ENCODE assay signal across 8 cellular contexts in genomic region chr9:128072144-128073021, GRCh38. TPM values are rescaled to one million over a fixed set of nuclear protein-coding genes. Genes with fewer than 3 reads are reported as not detected.
DNase-seq lines count a peak whose midpoint lies in the region; ATAC-seq and TF ChIP-seq lines count a peak whose summit lies in the region.

No MANE protein-coding gene starts in this region.

- peaks cover 41% of the 10 kb centered on the region for H3K4me1 ChIP-seq in CD8-positive, alpha-beta T cell (ENCODE audit: insufficient read depth, low read length)
- H3K4me1 ChIP-seq in body of pancreas (peaks cover 52% of the 10 kb centered on the region), iPS-20b (ENCODE audit: insufficient read depth, low read length) (peaks cover 17% of the 10 kb centered on the region)

- H3K9me3 ChIP-seq in CD8-positive, alpha-beta T cell (ENCODE audit: low read length), result no peaks in the 10 kb centered on the region
- no peaks in the 10 kb centered on the region for H3K9me3 ChIP-seq in body of pancreas
- no peaks in the 10 kb centered on the region for H3K9me3 ChIP-seq in iPS-20b (ENCODE audit: insufficient read depth, low read depth, low read length)

- no peak for ATAC-seq in CD8-positive, alpha-beta T cell
- no peak for ATAC-seq in body of pancreas

- CTCF ChIA-PET in CD8-positive, alpha-beta T cell (lab: Charles Lee), result interaction anchor here (0.6 to 9.0 kb wide), 13 partner anchors 11 to 123 kb away, joined by 3 to 44 read pairs (median 3); no protein-coding TSS in a partner anchor

- H3K4me3 ChIP-seq in CD8-positive, alpha-beta T cell (ENCODE audit: low read depth, low read length), result peak overlapping the region; percentile 55
- H3K4me3 ChIP-seq in LNCaP clone FGC (ENCODE audit: low read depth, low read length) (peak overlapping the region; percentile 33), body of pancreas (no peak overlapping the region), iPS-20b (ENCODE audit: low read length) (no peak overlapping the region)

- WGBS in body of pancreas, 2 donors, result 21 to 22% methylated on average over 5 of the region's 5 CpGs

- no peak for TF ChIP-seq POLR2A in body of pancreas (IDR thresholded peaks at IDR 0.05)

- peak overlapping the region; percentile 83 for H3K4me3 Mint-ChIP-seq in CD8-positive, alpha-beta T cell

- POLR2A ChIA-PET in CD8-positive, alpha-beta T cell (lab: Charles Lee), result interaction anchor here (0.6 to 2.0 kb wide), 12 partner anchors 9 to 821 kb away, joined by 3 to 7 read pairs (median 3); partner anchors contain the start of genes DPM2 and SH2D3C

- peak in 6 of 7 experiments; percentile 37 to 67 (median 56) for DNase-seq in CD8-positive, alpha-beta T cell
- peak; percentile 97 for DNase-seq in LNCaP clone FGC (ENCODE audit: low read depth)
- peak; percentile 31 to 62 (median 44) for DNase-seq in T-helper 1 cell
- DNase-seq in body of pancreas, result peak; percentile 64 to 81 (median 70)
- peak; percentile 56 for DNase-seq in smooth muscle cell of the brain vasculature (ENCODE audit: low read depth, low spot score)
- DNase-seq in NCI-H187 treated with DMSO at 0.1 percent for 48 hours (lab: John Stamatoyannopoulos, UW), result no peak
- DNase-seq in GOT3 (lab: John Stamatoyannopoulos, UW), result no peak

- no peaks in the 10 kb centered on the region for H3K27me3 ChIP-seq in CD8-positive, alpha-beta T cell (ENCODE audit: insufficient read depth, low read length)
- no peaks in the 10 kb centered on the region for H3K27me3 ChIP-seq in body of pancreas
- H3K27me3 ChIP-seq in iPS-20b (ENCODE audit: insufficient read depth, low read length), result no peaks in the 10 kb centered on the region

- peak overlapping the region; percentile 95 for H3K27ac Mint-ChIP-seq in CD8-positive, alpha-beta T cell

- no peak for TF ChIP-seq CTCF in CD8-positive, alpha-beta T cell (IDR thresholded peaks at IDR 0.05)
- TF ChIP-seq CTCF in LNCaP clone FGC (IDR thresholded peaks at IDR 0.05; ENCODE audit: control insufficient read depth, extremely low read depth, insufficient read depth) (no peak), body of pancreas (IDR thresholded peaks at IDR 0.05) (no peak)

- peak overlapping the region; percentile 50 for H3K27ac ChIP-seq in CD8-positive, alpha-beta T cell (ENCODE audit: low read depth, low read length)
- H3K27ac ChIP-seq in body of pancreas (peak overlapping the region; percentile 44 to 75 (median 56)), iPS-20b (ENCODE audit: low read length) (no peak overlapping the region)

- no peaks in the 10 kb centered on the region for H3K36me3 ChIP-seq in CD8-positive, alpha-beta T cell (ENCODE audit: insufficient read depth, low read length)
- H3K36me3 ChIP-seq in body of pancreas (replicated peaks in 1 of 2; ENCODE audit: insufficient read depth in 1 of 2, low read depth in 2 of 2) (no peaks in the 10 kb centered on the region), iPS-20b (ENCODE audit: insufficient read depth, low read depth, low read length) (no peaks in the 10 kb centered on the region)

- peaks cover 49% of the 10 kb centered on the region for H3K4me1 Mint-ChIP-seq in CD8-positive, alpha-beta T cell (ENCODE audit: low read depth)

- intact Hi-C loops in CD8-positive, alpha-beta T cell (cut with DNase I, micrococcal nuclease), result loop anchor here in 1 of 2 experiments (10.0 kb wide), 1 partner anchor 828 kb away; no protein-coding TSS in a partner anchor
- intact Hi-C loops in body of pancreas (cut with DNase I), result no loop called here

- H3K36me3 Mint-ChIP-seq in CD8-positive, alpha-beta T cell, result peaks cover 5% of the 10 kb centered on the region

- no peaks in the 10 kb centered on the region for H3K27me3 Mint-ChIP-seq in CD8-positive, alpha-beta T cell (ENCODE audit: low read depth)

- no peaks in the 10 kb centered on the region for H3K9me3 Mint-ChIP-seq in CD8-positive, alpha-beta T cell

- peak overlapping the region; percentile 56; the same call in 1 of the 2 replicates for H3K9ac ChIP-seq in iPS-20b (ENCODE audit: low read depth, low read length)

RNA-seq across cellular contexts. Expression of gene SLC25A25, which starts 4.4 kb away (rescaled TPM):
- 10 to 100 TPM; 12.1 to 12.2 TPM for total RNA-seq in CD8-positive, alpha-beta T cell
- 10 to 100 TPM; 31.4 to 36.6 TPM for total RNA-seq in body of pancreas

RNA-seq across cellular contexts. Expression of gene NAIF1, which starts 5.3 kb away (rescaled TPM):
- total RNA-seq in CD8-positive, alpha-beta T cell, result 10 to 100 TPM; 14.4 to 15.0 TPM
- 1 to 10 TPM; 1.3 to 4.9 TPM for total RNA-seq in body of pancreas

RNA-seq across cellular contexts. Expression of gene PTGES2, which starts 55.1 kb away (rescaled TPM):
- total RNA-seq in CD8-positive, alpha-beta T cell, result 10 to 100 TPM; 38.8 to 44.6 TPM
- 100 to 1,000 TPM in 1 of 2 donors, 10 to 100 TPM in 1; 55.8 to 145 TPM for total RNA-seq in body of pancreas

Comparison
In these comparisons a context has a peak if more than half of its experiments do, and no peak if none do; other contexts are left out.
1. DNase-seq: peak in CD8-positive, alpha-beta T cell (6 of 7), LNCaP clone FGC (single experiment), T-helper 1 cell (5 of 5), body of pancreas (4 of 4) and smooth muscle cell of the brain vasculature (single experiment); none in NCI-H187 treated with DMSO at 0.1 percent for 48 hours (single experiment) and GOT3 (single experiment).
2. H3K4me3 ChIP-seq: peak in CD8-positive, alpha-beta T cell (single experiment) and LNCaP clone FGC (single experiment); none in body of pancreas (0 of 2) and iPS-20b (single experiment).